ENCODE assay signal across 29 cellular contexts in the genomic region with DNA sequence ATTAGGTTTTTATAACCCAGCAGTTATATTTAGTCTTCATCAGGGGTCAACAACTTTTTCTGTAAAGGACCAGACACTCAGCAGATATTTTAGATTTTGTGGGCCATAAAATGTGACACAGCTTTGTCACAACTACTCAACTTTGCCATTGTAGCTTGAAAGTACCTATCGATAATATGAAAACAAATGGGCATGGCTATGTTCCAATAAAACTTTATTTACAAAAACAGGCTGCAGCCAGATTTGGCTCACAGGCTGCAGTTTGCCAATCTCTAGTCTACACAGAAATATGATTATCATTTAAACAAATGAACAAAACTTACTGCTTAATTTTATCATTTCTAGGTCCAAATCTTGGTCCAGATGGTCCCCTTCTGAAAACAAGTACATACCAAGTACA.
"Had no signal": no experiment of that assay in that cellular context is flagged by ENCODE, and none has a peak within 500 bp of the region (broad histone marks: within the 10 kb centered on the region; RNA-seq: fewer than 3 reads in every experiment).

No MANE protein-coding gene starts in this region.

- H3K4me3 Mint-ChIP-seq: stimulated activated effector memory CD8-positive, alpha-beta T cell treated with anti-CD3 and anti-CD28 coated beads, Interleukin-12 subunit alpha, Interleukin-12 subunit beta, amount 100 ng/mL, for 72 hours; stimulated activated memory B cell treated with anti-CD40 and anti-IgM and Interleukin-4, amounts not matched to agents 10 μg/mL and 1 μg/mL and 100 μg/mL, for 72 hours; stimulated activated naive B cell treated with anti-CD40 and anti-IgM and Interleukin-4, amounts not matched to agents 10 μg/mL and 1 μg/mL and 100 μg/mL, for 72 hours; stimulated activated naive CD8-positive, alpha-beta T cell treated with anti-CD3 and anti-CD28 coated beads, Interleukin-15, amount 100 ng/mL, for 72 hours; stimulated activated naive CD8-positive, alpha-beta T cell treated with anti-CD3 and anti-CD28 coated beads, Interleukin-15, Interleukin-2, amounts not matched to agents 100 ng/mL and 50 ng/mL, for 24 hours; type B pancreatic cell had no signal

- H3K27ac Mint-ChIP-seq: stimulated activated effector memory CD8-positive, alpha-beta T cell treated with anti-CD3 and anti-CD28 coated beads, Interleukin-12 subunit alpha, Interleukin-12 subunit beta, amount 100 ng/mL, for 72 hours; stimulated activated memory B cell treated with anti-CD40 and anti-IgM and Interleukin-4, amounts not matched to agents 10 μg/mL and 1 μg/mL and 100 μg/mL, for 72 hours; stimulated activated naive B cell treated with anti-CD40 and anti-IgM and Interleukin-4, amounts not matched to agents 10 μg/mL and 1 μg/mL and 100 μg/mL, for 72 hours; stimulated activated naive CD8-positive, alpha-beta T cell treated with anti-CD3 and anti-CD28 coated beads, Interleukin-15, amount 100 ng/mL, for 72 hours; stimulated activated naive CD8-positive, alpha-beta T cell treated with anti-CD3 and anti-CD28 coated beads, Interleukin-15, Interleukin-2, amounts not matched to agents 100 ng/mL and 50 ng/mL, for 24 hours; type B pancreatic cell had no signal

- H3K9me3 ChIP-seq: testis, thyroid gland had no signal

- FAIRE-seq: urothelium cell line had no signal

- H3K4me1 ChIP-seq: suprapubic skin, upper lobe of right lung, uterus had no signal

- H3K27me3 ChIP-seq: stomach, suprapubic skin, testis, thyroid gland, tibial artery, tibial nerve, transverse colon, upper lobe of left lung, upper lobe of right lung, uterus, vagina had no signal

- DNase-seq: stimulated activated CD4-positive, alpha-beta T cell treated with anti-CD3 and anti-CD28 coated beads, Interleukin-2, amount 100 ng/mL, for 48 hours; stimulated activated CD4-positive, alpha-beta T cell treated with anti-CD3 and anti-CD28 coated beads, Interleukin-4, amount 100 ng/mL, for 1 hour; stimulated activated CD4-positive, alpha-beta T cell treated with anti-CD3 and anti-CD28 coated beads, Interleukin-4, amount 100 ng/mL, for 24 hours; stimulated activated CD4-positive, alpha-beta T cell treated with anti-CD3 and anti-CD28 coated beads, Interleukin-4, amount 100 ng/mL, for 4 hours; stimulated activated CD8-positive, alpha-beta memory T cell treated with anti-CD3 and anti-CD28 coated beads, Interleukin-4, amount 100 ng/mL, for 48 hours; stimulated activated naive B cell treated with anti-CD40 and anti-IgM and Interleukin-4, amounts not matched to agents 10 μg/mL and 1 μg/mL and 100 μg/mL, for 72 hours; stimulated activated naive CD4-positive, alpha-beta T cell; stimulated activated naive CD4-positive, alpha-beta T cell treated with Interleukin-2 at 50 U/mL for 16 hours; stimulated activated naive CD8-positive, alpha-beta T cell treated with anti-CD3 and anti-CD28 coated beads, Interleukin-15, amount 100 ng/mL, for 72 hours; stimulated activated naive CD8-positive, alpha-beta T cell treated with anti-CD3 and anti-CD28 coated beads, Interleukin-15, Interleukin-2, amounts not matched to agents 100 U/mL and 50 U/mL, for 24 hours; stomach; substantia nigra; testis; thyroid gland; tibial artery; transverse colon; trophoblast cell; upper lobe of left lung; upper lobe of right lung; uterus had no signal

- H3K27me3 Mint-ChIP-seq: stimulated activated memory B cell treated with anti-CD40 and anti-IgM and Interleukin-4, amounts not matched to agents 10 μg/mL and 1 μg/mL and 100 μg/mL, for 72 hours; stimulated activated naive B cell treated with anti-CD40 and anti-IgM and Interleukin-4, amounts not matched to agents 10 μg/mL and 1 μg/mL and 100 μg/mL, for 72 hours; stimulated activated naive CD8-positive, alpha-beta T cell treated with anti-CD3 and anti-CD28 coated beads, Interleukin-15, amount 100 ng/mL, for 72 hours; stimulated activated naive CD8-positive, alpha-beta T cell treated with anti-CD3 and anti-CD28 coated beads, Interleukin-15, Interleukin-2, amounts not matched to agents 100 ng/mL and 50 ng/mL, for 24 hours; type B pancreatic cell had no signal

- H3K27ac ChIP-seq: stomach, suprapubic skin, testis, thoracic aorta, thyroid gland, tibial artery, tibial nerve, transverse colon, upper lobe of left lung, upper lobe of right lung, uterus, vagina had no signal

- H3K4me3 ChIP-seq: stomach, suprapubic skin, testis, thoracic aorta, thyroid gland, tibial artery, tibial nerve, transverse colon, upper lobe of left lung, upper lobe of right lung, uterus, vagina had no signal

- ATAC-seq: stimulated activated effector memory CD8-positive, alpha-beta T cell treated with anti-CD3 and anti-CD28 coated beads, Interleukin-12 subunit alpha, Interleukin-12 subunit beta, amount 100 ng/mL, for 72 hours; stimulated activated memory B cell treated with anti-CD40 and anti-IgM and Interleukin-4, amounts not matched to agents 10 μg/mL and 1 μg/mL and 100 μg/mL, for 72 hours; stimulated activated naive B cell treated with anti-CD40 and anti-IgM and Interleukin-4, amounts not matched to agents 10 μg/mL and 1 μg/mL and 100 μg/mL, for 72 hours; stimulated activated naive CD8-positive, alpha-beta T cell treated with anti-CD3 and anti-CD28 coated beads, Interleukin-15, amount 100 ng/mL, for 72 hours; stimulated activated naive CD8-positive, alpha-beta T cell treated with anti-CD3 and anti-CD28 coated beads, Interleukin-15, Interleukin-2, amounts not matched to agents 100 U/mL and 50 U/mL, for 24 hours; upper lobe of right lung had no signal

- H3K36me3 ChIP-seq: thyroid gland, uterus had no signal
